In the genomic region with DNA sequence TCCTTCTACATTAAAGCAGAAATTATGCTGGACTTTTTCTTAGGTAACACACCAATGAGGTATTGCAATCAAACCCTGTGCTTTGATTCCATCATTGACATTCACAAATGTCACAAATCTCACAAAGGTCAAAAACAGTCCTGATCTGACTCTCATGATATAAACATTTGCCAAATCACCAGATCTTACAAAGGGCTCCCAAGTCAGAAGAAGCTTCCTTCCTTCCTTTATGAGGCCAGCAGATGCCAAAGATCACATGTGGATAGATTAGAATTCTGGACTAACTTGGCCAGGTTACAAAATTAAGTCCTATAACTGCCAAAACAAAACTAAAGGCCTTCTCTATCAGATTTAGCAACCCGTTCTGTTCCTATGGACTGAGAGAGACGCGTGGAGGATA, we compare ENCODE assay signal across 1 cellular context. TPM values are rescaled to one million over a fixed set of nuclear protein-coding genes. Genes with fewer than 3 reads are reported as not detected.
"Had no signal": no experiment of that assay in that cellular context is flagged by ENCODE, and none has a peak within 500 bp of the region (broad histone marks: within the 10 kb centered on the region; RNA-seq: fewer than 3 reads in every experiment).

No MANE protein-coding gene starts in this region.

RNA-seq across cellular contexts. Expression of gene MALL, which starts 53.3 kb away (rescaled TPM):
- total RNA-seq: LHCN-M2 had no signal
